ENCODE assay signal across 2 cellular contexts in genomic region chr10:125087897-125088215, GRCh38.
TF ChIP-seq lines count a peak whose summit lies in the region.

No MANE protein-coding gene starts in this region.

TF ChIP-seq in HEK293, 187 proteins besides CTCF, POLR2A, EP300 and RAD21:
- TF ChIP-seq ZNF561 (tag by site-specific recombination; IDR thresholded peaks at IDR 0.05; ENCODE audit: borderline replicate concordance), result no peak
- no peak for TF ChIP-seq ZNF350 (tag by site-specific recombination; IDR thresholded peaks at IDR 0.05)
- TF ChIP-seq ZSCAN18 (tag by site-specific recombination; IDR thresholded peaks at IDR 0.05), result no peak
- no peak for TF ChIP-seq ZNF362 (tag by site-specific recombination; IDR thresholded peaks at IDR 0.05)
- TF ChIP-seq ZNF114 (tag by site-specific recombination; IDR thresholded peaks at IDR 0.05), result no peak
- no peak for TF ChIP-seq KLF17 (tag by site-specific recombination; IDR thresholded peaks at IDR 0.05)
- no peak for TF ChIP-seq ZNF416 (tag by site-specific recombination; IDR thresholded peaks at IDR 0.05)
- no peak for TF ChIP-seq ZNF202 (tag by site-specific recombination; IDR thresholded peaks at IDR 0.05; ENCODE audit: borderline replicate concordance)
- TF ChIP-seq ZNF521 (tag by site-specific recombination; IDR thresholded peaks at IDR 0.05), result no peak
- TF ChIP-seq ZSCAN23 (tag by site-specific recombination; IDR thresholded peaks at IDR 0.05), result no peak
- no peak for TF ChIP-seq ZNF10 (tag by site-specific recombination; IDR thresholded peaks at IDR 0.05)
- no peak for TF ChIP-seq ZNF239 (tag by site-specific recombination; IDR thresholded peaks at IDR 0.05)
- no peak for TF ChIP-seq ZNF548 (tag by site-specific recombination; IDR thresholded peaks at IDR 0.05)
- no peak for TF ChIP-seq ZNF274 (IDR thresholded peaks at IDR 0.05; ENCODE audit: low read length)
- TF ChIP-seq ZNF274 (tag by site-specific recombination; IDR thresholded peaks at IDR 0.05; ENCODE audit: borderline replicate concordance), result no peak
- TF ChIP-seq ZNF48 (tag by site-specific recombination; IDR thresholded peaks at IDR 0.05), result no peak
- TF ChIP-seq ZNF580 (tag by site-specific recombination; IDR thresholded peaks at IDR 0.05), result no peak
- no peak for TF ChIP-seq SP3 (tag by site-specific recombination; IDR thresholded peaks at IDR 0.05)
- TF ChIP-seq ZNF473 (tag by site-specific recombination; IDR thresholded peaks at IDR 0.05), result no peak
- TF ChIP-seq ZNF513 (tag by site-specific recombination; IDR thresholded peaks at IDR 0.05), result no peak

TF ChIP-seq in H1, 55 proteins besides CTCF, POLR2A, EP300 and RAD21:
- TF ChIP-seq BCL11A (IDR thresholded peaks at IDR 0.05; ENCODE audit: low read depth in 2 of 2, low read length in 2 of 2), result no peak
- TF ChIP-seq SIRT6 (IDR thresholded peaks at IDR 0.05; ENCODE audit: low read length), result no peak
- no peak for TF ChIP-seq JUN (IDR thresholded peaks at IDR 0.05; ENCODE audit: low read depth, low read length)
